ENCODE assay signal across 22 cellular contexts in the genomic region with DNA sequence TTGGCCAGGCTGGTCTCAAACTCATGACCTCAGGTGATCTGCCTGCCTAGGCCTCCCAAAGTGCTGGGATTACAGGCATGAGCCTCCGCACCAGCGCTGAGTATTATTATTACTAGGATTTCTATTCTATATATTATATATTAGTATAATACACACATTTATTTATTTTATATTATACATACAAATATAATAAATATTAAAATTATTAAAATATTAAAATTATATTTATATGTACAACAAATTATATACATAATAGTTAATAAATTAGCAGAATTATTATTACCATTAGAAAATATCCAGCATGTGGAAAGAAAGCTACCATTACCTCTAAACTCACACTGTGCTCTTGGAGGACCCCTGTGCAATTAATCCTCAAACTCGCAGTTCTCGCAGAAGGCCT.
DNase-seq lines count a peak whose midpoint lies in the region; ATAC-seq, FAIRE-seq and TF ChIP-seq lines count a peak whose summit lies in the region.
"Had no signal": no experiment of that assay in that cellular context is flagged by ENCODE, and none has a peak within 500 bp of the region (broad histone marks: within the 10 kb centered on the region; RNA-seq: fewer than 3 reads in every experiment).

No MANE protein-coding gene starts in this region.

- no peaks in the 10 kb centered on the region for H3K9me2 ChIP-seq in GM23338 (ENCODE audit: insufficient read depth)

- H3K36me3 Mint-ChIP-seq in GM23338 (ENCODE audit: low read depth): no peaks in the 10 kb centered on the region; the same call in 2 of the 3 replicates
- H3K36me3 Mint-ChIP-seq: CD8-positive, alpha-beta T cell had no signal

- FAIRE-seq in A204.1 (lab: Jason Lieb, UNC) (peak; percentile 57), frontal cortex (lab: Jason Lieb, UNC) (peak; percentile 53)
- FAIRE-seq: D721Med, GM12891, GM19239 had no signal

- no peaks in the 10 kb centered on the region for H3K36me3 ChIP-seq in GM23338 (ENCODE audit: insufficient read depth)
- H3K36me3 ChIP-seq: BLaER1 treated with 17β-estradiol and CSF1 and Interleukin-3, amounts not matched to agents 10 nM and 100 nM had no signal

- peaks cover 28% of the 10 kb centered on the region for H3K4me1 Mint-ChIP-seq in GM23338
- H3K4me1 Mint-ChIP-seq: B cell had no signal

- H3K27ac Mint-ChIP-seq in GM23338: no peak overlapping the region
- H3K27ac Mint-ChIP-seq: B cell; CD4-positive, alpha-beta T cell; CD8-positive, alpha-beta T cell had no signal

- no peak overlapping the region for H3K4me3 ChIP-seq in GM23338
- H3K4me3 ChIP-seq: BLaER1 treated with 17β-estradiol and CSF1 and Interleukin-3, amounts not matched to agents 10 nM and 100 nM had no signal

- H3K79me2 ChIP-seq in GM23338 (replicated peaks; ENCODE audit: insufficient read depth): no peaks in the 10 kb centered on the region

- H3K27me3 Mint-ChIP-seq in GM23338 (ENCODE audit: insufficient read depth, low read depth, poor library complexity): no peaks in the 10 kb centered on the region
- H3K27me3 Mint-ChIP-seq: B cell had no signal

- H3K4me2 ChIP-seq in GM23338: no peak overlapping the region
- H3K4me2 ChIP-seq: BLaER1 treated with 17β-estradiol and CSF1 and Interleukin-3, amounts not matched to agents 10 nM and 100 nM had no signal

- peaks cover 30% of the 10 kb centered on the region for H3K27me3 ChIP-seq in GM23338 (ENCODE audit: insufficient read depth)
- H3K27me3 ChIP-seq: BLaER1 treated with 17β-estradiol and CSF1 and Interleukin-3, amounts not matched to agents 10 nM and 100 nM had no signal

- H2AFZ ChIP-seq in GM23338: 0 out of 2 replicates have a peak overlapping the region, but pooled peaks have one; percentile 69

- no peaks in the 10 kb centered on the region for H4K20me1 ChIP-seq in GM23338 (replicated peaks; ENCODE audit: insufficient read depth)
- H4K20me1 ChIP-seq: BLaER1 treated with 17β-estradiol and CSF1 and Interleukin-3, amounts not matched to agents 10 nM and 100 nM had no signal

- H3K4me1 ChIP-seq in GM23338 (ENCODE audit: insufficient read depth): peaks cover 17% of the 10 kb centered on the region
- H3K4me1 ChIP-seq: BLaER1 treated with 17β-estradiol and CSF1 and Interleukin-3, amounts not matched to agents 10 nM and 100 nM had no signal

- no peak for ATAC-seq in GM23338
- ATAC-seq: CD8-positive, alpha-beta T cell had no signal

- peaks cover 2% of the 10 kb centered on the region; the same call in 1 of the 3 replicates for H3K9me3 Mint-ChIP-seq in GM23338
- H3K9me3 Mint-ChIP-seq: CD8-positive, alpha-beta T cell had no signal

- no peak overlapping the region for H3K27ac ChIP-seq in GM23338 (ENCODE audit: low read depth)
- H3K27ac ChIP-seq: 22Rv1; BLaER1 treated with 17β-estradiol and CSF1 and Interleukin-3, amounts not matched to agents 10 nM and 100 nM; C4-2B had no signal

- no peak for TF ChIP-seq CTCF in GM23338 (conservative IDR thresholded peaks at IDR 0.05; ENCODE audit: low read depth in 2 of 2)

- DNase-seq in GM23338 (ENCODE audit: low spot score) (no peak), frontal cortex (ENCODE audit: low spot score in 2 of 2) (no peak), DMS 273 treated with DMSO at 0.1 percent for 48 hours (lab: John Stamatoyannopoulos, UW) (no peak), AML-193 (lab: John Stamatoyannopoulos, UW) (no peak)
- DNase-seq: ACHN; Calu3; CD4-positive, alpha-beta T cell; CD8-positive, alpha-beta T cell; DMS153; DMS53; DMS79; DND-41; EL; GF-D8 had no signal

- no peak overlapping the region for H3K4me3 Mint-ChIP-seq in GM23338
- H3K4me3 Mint-ChIP-seq: B cell; CD4-positive, alpha-beta T cell; CD8-positive, alpha-beta T cell had no signal

- no peaks in the 10 kb centered on the region for H3F3A ChIP-seq in GM23338 (replicated peaks; ENCODE audit: low read depth)

TF ChIP-seq in GM23338, 12 proteins besides CTCF, POLR2A, EP300 and RAD21 (continues in another document):
- TF ChIP-seq JUNB (IDR thresholded peaks at IDR 0.05; ENCODE audit: unreplicated experiment): no peak
- TF ChIP-seq EZH2phosphoT487 (IDR thresholded peaks at IDR 0.05; ENCODE audit: unreplicated experiment): no peak
- TF ChIP-seq NANOG (IDR thresholded peaks at IDR 0.05; ENCODE audit: borderline replicate concordance): no peak
- no peak for TF ChIP-seq STAT1 (IDR thresholded peaks at IDR 0.05; ENCODE audit: unreplicated experiment)
- no peak for TF ChIP-seq EZH2 (IDR thresholded peaks at IDR 0.05; ENCODE audit: low read depth, unreplicated experiment)
- no peak for TF ChIP-seq ZNF331 (CRISPR knock-in tag; IDR thresholded peaks at IDR 0.05; ENCODE audit: low read depth)
- TF ChIP-seq CREB1 (CRISPR knock-in tag; IDR thresholded peaks at IDR 0.05; ENCODE audit: low read depth): no peak
- no peak for TF ChIP-seq POLR2AphosphoS5 (IDR thresholded peaks at IDR 0.05; ENCODE audit: low read depth)
- TF ChIP-seq, protein P1, sequence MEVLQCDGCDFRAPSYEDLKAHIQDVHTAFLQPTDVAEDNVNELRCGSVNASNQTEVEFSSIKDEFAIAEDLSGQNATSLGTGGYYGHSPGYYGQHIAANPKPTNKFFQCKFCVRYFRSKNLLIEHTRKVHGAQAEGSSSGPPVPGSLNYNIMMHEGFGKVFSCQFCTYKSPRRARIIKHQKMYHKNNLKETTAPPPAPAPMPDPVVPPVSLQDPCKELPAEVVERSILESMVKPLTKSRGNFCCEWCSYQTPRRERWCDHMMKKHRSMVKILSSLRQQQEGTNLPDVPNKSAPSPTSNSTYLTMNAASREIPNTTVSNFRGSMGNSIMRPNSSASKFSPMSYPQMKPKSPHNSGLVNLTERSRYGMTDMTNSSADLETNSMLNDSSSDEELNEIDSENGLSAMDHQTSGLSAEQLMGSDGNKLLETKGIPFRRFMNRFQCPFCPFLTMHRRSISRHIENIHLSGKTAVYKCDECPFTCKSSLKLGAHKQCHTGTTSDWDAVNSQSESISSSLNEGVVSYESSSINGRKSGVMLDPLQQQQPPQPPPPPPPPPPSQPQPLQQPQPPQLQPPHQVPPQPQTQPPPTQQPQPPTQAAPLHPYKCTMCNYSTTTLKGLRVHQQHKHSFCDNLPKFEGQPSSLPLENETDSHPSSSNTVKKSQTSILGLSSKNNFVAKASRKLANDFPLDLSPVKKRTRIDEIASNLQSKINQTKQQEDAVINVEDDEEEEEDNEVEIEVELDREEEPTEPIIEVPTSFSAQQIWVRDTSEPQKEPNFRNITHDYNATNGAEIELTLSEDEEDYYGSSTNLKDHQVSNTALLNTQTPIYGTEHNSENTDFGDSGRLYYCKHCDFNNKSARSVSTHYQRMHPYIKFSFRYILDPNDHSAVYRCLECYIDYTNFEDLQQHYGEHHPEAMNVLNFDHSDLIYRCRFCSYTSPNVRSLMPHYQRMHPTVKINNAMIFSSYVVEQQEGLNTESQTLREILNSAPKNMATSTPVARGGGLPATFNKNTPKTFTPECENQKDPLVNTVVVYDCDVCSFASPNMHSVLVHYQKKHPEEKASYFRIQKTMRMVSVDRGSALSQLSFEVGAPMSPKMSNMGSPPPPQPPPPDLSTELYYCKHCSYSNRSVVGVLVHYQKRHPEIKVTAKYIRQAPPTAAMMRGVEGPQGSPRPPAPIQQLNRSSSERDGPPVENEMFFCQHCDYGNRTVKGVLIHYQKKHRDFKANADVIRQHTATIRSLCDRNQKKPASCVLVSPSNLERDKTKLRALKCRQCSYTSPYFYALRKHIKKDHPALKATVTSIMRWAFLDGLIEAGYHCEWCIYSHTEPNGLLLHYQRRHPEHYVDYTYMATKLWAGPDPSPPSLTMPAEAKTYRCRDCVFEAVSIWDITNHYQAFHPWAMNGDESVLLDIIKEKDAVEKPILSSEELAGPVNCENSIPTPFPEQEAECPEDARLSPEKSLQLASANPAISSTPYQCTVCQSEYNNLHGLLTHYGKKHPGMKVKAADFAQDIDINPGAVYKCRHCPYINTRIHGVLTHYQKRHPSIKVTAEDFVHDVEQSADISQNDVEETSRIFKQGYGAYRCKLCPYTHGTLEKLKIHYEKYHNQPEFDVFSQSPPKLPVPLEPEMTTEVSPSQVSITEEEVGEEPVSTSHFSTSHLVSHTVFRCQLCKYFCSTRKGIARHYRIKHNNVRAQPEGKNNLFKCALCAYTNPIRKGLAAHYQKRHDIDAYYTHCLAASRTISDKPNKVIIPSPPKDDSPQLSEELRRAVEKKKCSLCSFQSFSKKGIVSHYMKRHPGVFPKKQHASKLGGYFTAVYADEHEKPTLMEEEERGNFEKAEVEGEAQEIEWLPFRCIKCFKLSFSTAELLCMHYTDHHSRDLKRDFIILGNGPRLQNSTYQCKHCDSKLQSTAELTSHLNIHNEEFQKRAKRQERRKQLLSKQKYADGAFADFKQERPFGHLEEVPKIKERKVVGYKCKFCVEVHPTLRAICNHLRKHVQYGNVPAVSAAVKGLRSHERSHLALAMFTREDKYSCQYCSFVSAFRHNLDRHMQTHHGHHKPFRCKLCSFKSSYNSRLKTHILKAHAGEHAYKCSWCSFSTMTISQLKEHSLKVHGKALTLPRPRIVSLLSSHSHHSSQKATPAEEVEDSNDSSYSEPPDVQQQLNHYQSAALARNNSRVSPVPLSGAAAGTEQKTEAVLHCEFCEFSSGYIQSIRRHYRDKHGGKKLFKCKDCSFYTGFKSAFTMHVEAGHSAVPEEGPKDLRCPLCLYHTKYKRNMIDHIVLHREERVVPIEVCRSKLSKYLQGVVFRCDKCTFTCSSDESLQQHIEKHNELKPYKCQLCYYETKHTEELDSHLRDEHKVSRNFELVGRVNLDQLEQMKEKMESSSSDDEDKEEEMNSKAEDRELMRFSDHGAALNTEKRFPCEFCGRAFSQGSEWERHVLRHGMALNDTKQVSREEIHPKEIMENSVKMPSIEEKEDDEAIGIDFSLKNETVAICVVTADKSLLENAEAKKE (CRISPR knock-in tag; IDR thresholded peaks at IDR 0.05): no peak
- no peak for TF ChIP-seq ZNF114 (CRISPR knock-in tag; IDR thresholded peaks at IDR 0.05)
- TF ChIP-seq, protein P2, sequence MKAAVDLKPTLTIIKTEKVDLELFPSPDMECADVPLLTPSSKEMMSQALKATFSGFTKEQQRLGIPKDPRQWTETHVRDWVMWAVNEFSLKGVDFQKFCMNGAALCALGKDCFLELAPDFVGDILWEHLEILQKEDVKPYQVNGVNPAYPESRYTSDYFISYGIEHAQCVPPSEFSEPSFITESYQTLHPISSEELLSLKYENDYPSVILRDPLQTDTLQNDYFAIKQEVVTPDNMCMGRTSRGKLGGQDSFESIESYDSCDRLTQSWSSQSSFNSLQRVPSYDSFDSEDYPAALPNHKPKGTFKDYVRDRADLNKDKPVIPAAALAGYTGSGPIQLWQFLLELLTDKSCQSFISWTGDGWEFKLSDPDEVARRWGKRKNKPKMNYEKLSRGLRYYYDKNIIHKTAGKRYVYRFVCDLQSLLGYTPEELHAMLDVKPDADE (IDR thresholded peaks at IDR 0.05): no peak
